In the genomic region with DNA sequence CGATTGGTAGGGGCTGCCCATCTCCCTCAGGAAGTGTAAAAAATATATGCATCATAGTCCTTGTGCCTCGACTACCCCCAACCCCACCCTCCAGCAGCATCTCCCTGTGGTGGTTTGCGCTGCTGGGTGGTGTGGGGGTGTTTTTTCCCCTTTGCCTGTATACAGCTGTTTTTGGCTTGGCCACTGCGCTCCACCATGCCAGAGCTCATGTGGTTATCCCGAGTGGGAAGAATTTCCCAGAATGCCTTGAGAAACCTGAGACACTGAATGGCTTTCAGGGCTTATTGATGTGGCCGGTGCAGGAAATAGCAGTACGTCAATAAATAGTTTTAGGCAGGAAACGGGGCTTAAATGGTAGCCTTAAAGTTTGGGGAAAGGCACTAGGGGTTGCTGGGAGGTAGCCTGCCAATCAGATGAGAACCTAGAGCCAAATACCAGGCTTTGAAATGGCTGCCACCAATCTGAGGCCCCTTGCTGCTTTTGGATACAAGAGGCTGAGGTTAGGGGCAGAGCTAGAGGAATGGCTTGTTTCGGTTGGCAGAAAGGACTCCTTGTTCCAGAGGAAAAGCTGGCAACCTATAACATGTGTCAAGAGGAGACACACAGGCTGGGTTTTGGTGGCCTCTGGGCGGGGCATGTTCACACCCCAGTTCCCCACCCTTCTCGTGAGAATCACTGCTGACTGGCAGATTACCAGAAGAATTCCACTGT, we compare ENCODE assay signal across 9 cellular contexts.
DNase-seq lines count a peak whose midpoint lies in the region; ATAC-seq and TF ChIP-seq lines count a peak whose summit lies in the region.
"Had no signal": no experiment of that assay in that cellular context is flagged by ENCODE, and none has a peak within 500 bp of the region (broad histone marks: within the 10 kb centered on the region; RNA-seq: fewer than 3 reads in every experiment).

No MANE protein-coding gene starts in this region.

- H2AFZ ChIP-seq in DND-41 (ENCODE audit: low read depth, low read length) (peak overlapping the region; percentile 49; the same call in 1 of the 2 replicates), PC-9 (no peak overlapping the region)

- H3K4me1 ChIP-seq in DND-41 (ENCODE audit: insufficient read depth, low read length) (peaks cover 11% of the 10 kb centered on the region), ovary (ENCODE audit: insufficient read depth) (peaks cover 10% of the 10 kb centered on the region), PC-9 (replicated peaks; ENCODE audit: insufficient read depth) (no peaks in the 10 kb centered on the region)

- TF ChIP-seq POLR2A in ovary (IDR thresholded peaks at IDR 0.05), result no peak

- H3K9me2 ChIP-seq in PC-9 (ENCODE audit: insufficient read depth), result 0 out of 2 replicates have a peak, but pooled peaks cover 4% of the 10 kb centered on the region

- H3K36me3 ChIP-seq in DND-41 (ENCODE audit: insufficient read depth, low read length) (no peaks in the 10 kb centered on the region), ovary (no peaks in the 10 kb centered on the region), PC-9 (ENCODE audit: low read depth) (no peaks in the 10 kb centered on the region)

- BruUV-seq in PC-9 (replicated peaks; lab: Mats Ljungman, UMichigan), result no TSS peak

- POLR2A ChIA-PET in PC-9 (lab: Charles Lee; ENCODE audit: unreplicated experiment), result no interaction called here

- H3K4me2 ChIP-seq in DND-41 (ENCODE audit: insufficient read depth, low read length) (no peak overlapping the region), PC-9 (no peak overlapping the region)

- H3K27ac ChIP-seq in DND-41 (ENCODE audit: low read length) (no peak overlapping the region), ovary (no peak overlapping the region), PC-9 (no peak overlapping the region)

- H3K9me3 ChIP-seq in DND-41 (ENCODE audit: insufficient read depth, low read length, severe bottlenecking) (no peaks in the 10 kb centered on the region), ovary (no peaks in the 10 kb centered on the region), PC-9 (ENCODE audit: insufficient read depth, low read depth) (no peaks in the 10 kb centered on the region)

- ATAC-seq in DND-41 (ENCODE audit: insufficient read depth, low read depth), result peak; percentile 90
- ATAC-seq: Panc1 had no signal

- CTCF ChIA-PET in PC-9 (lab: Charles Lee), result no interaction called here

- H3K79me2 ChIP-seq in DND-41 (ENCODE audit: insufficient read depth, low read length), result no peaks in the 10 kb centered on the region
- no peaks in the 10 kb centered on the region for H3K79me2 ChIP-seq in PC-9 (ENCODE audit: low read depth)

- H3K27me3 ChIP-seq in DND-41 (ENCODE audit: insufficient read depth, low read length, poor library complexity) (no peaks in the 10 kb centered on the region), ovary (no peaks in the 10 kb centered on the region), PC-9 (ENCODE audit: insufficient read depth, low read depth) (no peaks in the 10 kb centered on the region)

- H3K9ac ChIP-seq in DND-41 (ENCODE audit: low read depth, low read length), result no peak overlapping the region; the same call in 1 of the 2 replicates

- TF ChIP-seq CTCF in DND-41 (IDR thresholded peaks at IDR 0.05; ENCODE audit: borderline replicate concordance, extremely low read depth, low read length, poor library complexity, severe bottlenecking), result no peak
- TF ChIP-seq CTCF in epithelial cell of esophagus (IDR thresholded peaks at IDR 0.05; ENCODE audit: insufficient read depth, low read depth, low read length, missing control alignments), result no peak
- no peak for TF ChIP-seq CTCF in ovary (IDR thresholded peaks at IDR 0.05)
- no peak for TF ChIP-seq CTCF in PC-9 (conservative IDR thresholded peaks at IDR 0.05)

- DNase-seq in DND-41, result peak; percentile 53
- peak; percentile 19 for DNase-seq in T-helper 9 cell
- DNase-seq in epithelial cell of esophagus (ENCODE audit: low read depth), result peak; percentile 29
- DNase-seq in ovary, result peak in 3 of 5 donors; percentile 16 to 36 (median 20)
- DNase-seq in SKM-1 (lab: John Stamatoyannopoulos, UW; ENCODE audit: unreplicated experiment), result no peak
- no peak for DNase-seq in PC-9
- no peak for DNase-seq in SK-N-DZ (ENCODE audit: low spot score)
- DNase-seq in NCI-H1417 (lab: John Stamatoyannopoulos, UW), result no peak

- WGBS in ovary, 3 donors, result 62 to 69% (median 64%) methylated on average over 11 of the region's 11 CpGs

- intact Hi-C loops in ovary (cut with DNase I) (no loop called here), PC-9 (cut with micrococcal nuclease; ENCODE audit: unreplicated experiment) (no loop called here)

- TF ChIP-seq EP300 in ovary (IDR thresholded peaks at IDR 0.05), result no peak

- no peak overlapping the region for H3K4me3 ChIP-seq in DND-41 (ENCODE audit: low read depth in 1 of 2, low read length in 2 of 2)
- no peak overlapping the region for H3K4me3 ChIP-seq in epithelial cell of esophagus (ENCODE audit: low read length)
- no peak overlapping the region for H3K4me3 ChIP-seq in ovary
- H3K4me3 ChIP-seq in PC-9, result no peak overlapping the region

- H4K20me1 ChIP-seq in DND-41 (ENCODE audit: insufficient read depth, low read length), result no peaks in the 10 kb centered on the region
- H4K20me1 ChIP-seq in PC-9 (ENCODE audit: insufficient read depth), result no peaks in the 10 kb centered on the region

- 0 out of 2 replicates have a peak, but pooled peaks cover 7% of the 10 kb centered on the region for H3F3A ChIP-seq in PC-9 (ENCODE audit: insufficient read depth, low read depth)

Comparison
In these comparisons a context has a peak if more than half of its experiments do, and no peak if none do; other contexts are left out.
1. DNase-seq: peak in DND-41 (single experiment), T-helper 9 cell (single experiment), epithelial cell of esophagus (single experiment) and ovary (3 of 5); none in SKM-1 (single experiment), PC-9 (0 of 2), SK-N-DZ (single experiment) and NCI-H1417 (0 of 3).